In the genomic region with DNA sequence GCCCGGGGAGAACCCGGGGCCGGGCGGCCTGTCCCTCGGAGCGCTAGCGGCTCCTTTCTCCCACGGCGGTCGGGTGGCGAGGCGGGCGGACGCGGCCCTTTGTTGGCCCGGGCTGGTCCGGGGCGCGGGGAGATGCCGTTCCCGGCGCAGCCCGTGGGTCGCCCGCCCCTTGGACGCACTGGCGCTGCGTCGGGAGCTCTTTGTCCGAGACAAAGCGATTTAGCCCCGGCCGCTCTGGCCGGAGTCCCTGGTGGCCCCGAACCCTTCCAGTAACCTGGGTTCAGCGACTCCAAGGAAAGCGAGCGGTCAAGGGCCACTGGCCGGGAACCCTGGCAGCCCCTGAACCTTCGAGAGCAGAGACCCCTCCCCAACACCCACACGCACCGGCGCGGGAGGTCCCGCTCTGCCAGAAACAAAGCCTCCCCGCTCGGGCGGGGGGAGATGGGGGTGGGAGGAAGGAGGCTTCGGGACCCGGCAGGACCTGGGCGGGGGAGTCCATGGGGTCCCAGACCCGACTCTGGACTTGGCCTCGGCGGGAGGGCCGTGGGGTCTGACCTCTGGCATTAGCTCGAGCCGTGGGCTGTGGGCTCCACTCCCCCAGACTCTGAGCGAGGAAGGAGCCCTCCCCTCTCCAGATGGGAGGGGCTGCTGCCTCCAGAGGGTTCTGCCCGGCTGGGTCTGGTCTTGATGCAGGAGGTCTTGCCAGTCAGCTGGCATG, we compare ENCODE assay signal across 8 cellular contexts. TPM values are rescaled to one million over a fixed set of nuclear protein-coding genes. Genes with fewer than 3 reads are reported as not detected.
A peak's percentile ranks its signal among the peaks of the same experiment; 100 is the strongest.
DNase-seq lines count a peak whose midpoint lies in the region; ATAC-seq and TF ChIP-seq lines count a peak whose summit lies in the region.

No MANE protein-coding gene starts in this region.

- H3K4me1 Mint-ChIP-seq in T-cell (peaks cover 0 to 18% (median 7%) of the 10 kb centered on the region in 3 donors), glutamatergic neuron (ENCODE audit: low read depth, unreplicated experiment) (peaks cover 15% of the 10 kb centered on the region), Calu3 (ENCODE audit: low read depth, unreplicated experiment) (no peaks in the 10 kb centered on the region)

- H3K9ac ChIP-seq in GM23248: no peak overlapping the region

- H3K4me3 ChIP-seq in GM23248: peak overlapping the region; percentile 5
- peak overlapping the region; percentile 53 for H3K4me3 ChIP-seq in psoas muscle

- no peaks in the 10 kb centered on the region for H3K36me3 ChIP-seq in GM23248 (ENCODE audit: low read depth)
- no peaks in the 10 kb centered on the region for H3K36me3 ChIP-seq in psoas muscle (ENCODE audit: insufficient read depth in 1 of 2, low read depth in 1 of 2)

- DNase-seq in GM23248 (peak; percentile 39), T-cell (no peak), glutamatergic neuron (peak; percentile 63), psoas muscle (no peak), NCI-H82 (lab: John Stamatoyannopoulos, UW) (no peak), GM13976 (ENCODE audit: low spot score) (no peak), Calu3 (no peak)

- CTCF ChIA-PET in T-cell (lab: Charles Lee): no interaction called here
- CTCF ChIA-PET in Calu3 (lab: Charles Lee): no interaction called here

- no peaks in the 10 kb centered on the region for H3K79me2 ChIP-seq in GM23248 (ENCODE audit: insufficient read depth)

- H3K36me3 Mint-ChIP-seq in T-cell (no peaks in the 10 kb centered on the region), glutamatergic neuron (ENCODE audit: unreplicated experiment) (peaks cover 6% of the 10 kb centered on the region), Calu3 (ENCODE audit: insufficient read depth, unreplicated experiment) (no peaks in the 10 kb centered on the region)

- H3F3A ChIP-seq in GM23248 (ENCODE audit: insufficient read depth): no peaks in the 10 kb centered on the region

- H3K4me1 ChIP-seq in GM23248 (ENCODE audit: insufficient read depth): no peaks in the 10 kb centered on the region; the same call in 1 of the 2 replicates
- H3K4me1 ChIP-seq in psoas muscle: peaks cover 13% of the 10 kb centered on the region

- H3K9me3 Mint-ChIP-seq in T-cell: no peaks in the 10 kb centered on the region
- peaks cover 14% of the 10 kb centered on the region for H3K9me3 Mint-ChIP-seq in glutamatergic neuron (ENCODE audit: unreplicated experiment)
- H3K9me3 Mint-ChIP-seq in Calu3 (ENCODE audit: low read depth, unreplicated experiment): no peaks in the 10 kb centered on the region

- H3K27ac ChIP-seq in GM23248 (no peak overlapping the region), psoas muscle (no peak overlapping the region)

- H3K9me3 ChIP-seq in GM23248 (ENCODE audit: low read depth) (no peaks in the 10 kb centered on the region), psoas muscle (no peaks in the 10 kb centered on the region)

- no peak overlapping the region for H3K27ac Mint-ChIP-seq in T-cell
- peak overlapping the region; percentile 92 for H3K27ac Mint-ChIP-seq in glutamatergic neuron (ENCODE audit: unreplicated experiment)
- H3K27ac Mint-ChIP-seq in Calu3 (ENCODE audit: unreplicated experiment): no peak overlapping the region

- 0 out of 2 replicates have a peak overlapping the region, but pooled peaks have one; percentile 8 for H2AFZ ChIP-seq in GM23248

- intact Hi-C loops in psoas muscle (cut with DNase I): no loop called here
- intact Hi-C loops in Calu3 (cut with micrococcal nuclease; ENCODE audit: unreplicated experiment): no loop called here

- in situ Hi-C loops in GM23248 (cut with MboI): no loop called here
- in situ Hi-C loops in GM13976 (cut with MboI; ENCODE audit: low sequenced_read_pairs, unreplicated experiment): no loop called here

- H3K4me2 ChIP-seq in GM23248 (ENCODE audit: unreplicated experiment): no peak overlapping the region

- TF ChIP-seq CTCF in glutamatergic neuron (IDR thresholded peaks at IDR 0.05; ENCODE audit: partially characterized antibody, unreplicated experiment) (no peak), psoas muscle (IDR thresholded peaks at IDR 0.05) (no peak), GM13976 (IDR thresholded peaks at IDR 0.05; ENCODE audit: borderline replicate concordance, control extremely low read depth, extremely low read depth, insufficient read depth, missing control alignments) (no peak), Calu3 (IDR thresholded peaks at IDR 0.05; ENCODE audit: unreplicated experiment) (no peak)

- WGBS in GM23248 (ENCODE audit: low coverage in 1 of 2, low lambda C conversion rate in 2 of 2, missing lambda C conversion rate in 2 of 2), 2 experiments: 1 to 6% methylated on average over 28 to 58 of the region's 59 CpGs
- 1 to 3% (median 2%) methylated on average over 48 to 59 of the region's 59 CpGs for WGBS in psoas muscle, 3 donors

- H3K27me3 ChIP-seq in GM23248 (replicated peaks; ENCODE audit: insufficient read depth) (peaks cover 30% of the 10 kb centered on the region), psoas muscle (ENCODE audit: insufficient read depth in 3 of 3, low read length in 2 of 3) (peaks cover 0 to 69% (median 19%) of the 10 kb centered on the region in 3 donors)

- peaks cover 36 to 45% of the 10 kb centered on the region in 2 donors for H3K27me3 Mint-ChIP-seq in T-cell
- H3K27me3 Mint-ChIP-seq in glutamatergic neuron (ENCODE audit: unreplicated experiment): peaks cover 20% of the 10 kb centered on the region
- H3K27me3 Mint-ChIP-seq in Calu3 (ENCODE audit: unreplicated experiment): peaks cover 58% of the 10 kb centered on the region

- BruUV-seq in Calu3 (replicated peaks; lab: Mats Ljungman, UMichigan): no TSS peak

- H3K9me2 ChIP-seq in GM23248 (ENCODE audit: insufficient read depth): no peaks in the 10 kb centered on the region

- POLR2A ChIA-PET in T-cell (lab: Charles Lee): no interaction called here

- no peaks in the 10 kb centered on the region for H4K20me1 ChIP-seq in GM23248 (ENCODE audit: insufficient read depth)

- peak overlapping the region in 2 of 3 donors; percentile 13 to 29 for H3K4me3 Mint-ChIP-seq in T-cell
- H3K4me3 Mint-ChIP-seq in glutamatergic neuron (ENCODE audit: unreplicated experiment): peak overlapping the region; percentile 98
- H3K4me3 Mint-ChIP-seq in Calu3 (ENCODE audit: low read depth, unreplicated experiment): no peak overlapping the region

- no peak for ATAC-seq in T-cell (replicated peaks in 1 of 4)
- peak in 1 of 4 donors; percentile 2 for ATAC-seq in psoas muscle
- ATAC-seq in HG02678 (IDR thresholded peaks at IDR 0.05; ENCODE audit: unreplicated experiment): no peak

RNA-seq across cellular contexts. Expression of a gene that starts 0.8 kb away (rescaled TPM):
- 1.8 and 2.1 TPM in 2 replicates for total RNA-seq in GM23248 (2014; rRNA removed; shearing (Covaris generic))
- 2.1 and 2.5 TPM in 2 replicates for polyA plus RNA-seq in GM23248 (2016; fragmentation: Nextera tagmentation; extraction: Ambion mirVana)
- 1 to 10 TPM in 4 of 5 donors, under 1 TPM in 1; 0.66 to 3.9 (median 3.2) TPM for total RNA-seq in T-cell
- total RNA-seq in glutamatergic neuron (ENCODE audit: unreplicated experiment): 402 TPM
- 1 to 10 TPM in 1 of 4 donors, under 1 TPM in 3; 0.82 to 1.4 (median 0.85) TPM for total RNA-seq in psoas muscle
- under 1 TPM; 0.30 to 0.39 (median 0.36) TPM for polyA plus RNA-seq in psoas muscle
- total RNA-seq in Calu3 (2022): 0.17 TPM in 1 of 2 replicates, not detected in the other

Comparison
In these comparisons a context has a peak if more than half of its experiments do, and no peak if none do; other contexts are left out.
1. DNase-seq: peak in GM23248 (single experiment) and glutamatergic neuron (single experiment); none in T-cell (0 of 34), psoas muscle (0 of 2), NCI-H82 (single experiment), GM13976 (single experiment) and Calu3 (single experiment).
2. RNA of a gene that starts 0.8 kb away (total RNA-seq): 402 TPM in glutamatergic neuron (single experiment); 0.66 to 3.9 TPM in T-cell, 1.8 to 2.1 TPM in GM23248, 0.82 to 1.4 TPM in psoas muscle and 0.17 TPM in Calu3; every median in the first group is over 10 times any median in the second.